Comparison of ENCODE assay signal across 14 cellular contexts in genomic region chr14:99910337-99911268, GRCh38.
DNase-seq lines count a peak whose midpoint lies in the region; ATAC-seq, FAIRE-seq and TF ChIP-seq lines count a peak whose summit lies in the region.
"Had no signal": no experiment of that assay in that cellular context is flagged by ENCODE, and none has a peak within 500 bp of the region (broad histone marks: within the 10 kb centered on the region; RNA-seq: fewer than 3 reads in every experiment).

No MANE protein-coding gene starts in this region.

- no peak overlapping the region for H2BK20ac ChIP-seq in H9 (ENCODE audit: low read depth, low read length, poor library complexity, severe bottlenecking)

- H3K56ac ChIP-seq in H9 (ENCODE audit: insufficient read length, low read depth, low read length) = no peak overlapping the region

- H4K91ac ChIP-seq in H9 (ENCODE audit: insufficient read length, low read depth, low read length) = no peak overlapping the region

- H2BK120ac ChIP-seq in H9 (ENCODE audit: low read depth, low read length, poor library complexity, severe bottlenecking) = no peak overlapping the region

- H4K8ac ChIP-seq in H9 (replicated peaks; ENCODE audit: insufficient read length, low read depth, low read length) = no peak overlapping the region

- peaks cover 0 to 25% (median 12%) of the 10 kb centered on the region in 3 experiments for H3K36me3 Mint-ChIP-seq in H9 (ENCODE audit: insufficient read depth in 1 of 3, low read depth in 3 of 3)
- H3K36me3 Mint-ChIP-seq: CD8-positive, alpha-beta T cell had no signal

- H3K36me3 ChIP-seq in MG63 (peaks cover 3% of the 10 kb centered on the region; the same call in 1 of the 2 replicates), bronchial epithelial cell (ENCODE audit: control insufficient read depth, insufficient read depth, low read length) (no peaks in the 10 kb centered on the region), mesodermal cell (ENCODE audit: control insufficient read depth, insufficient read depth, low read length) (peaks cover 6% of the 10 kb centered on the region), upper lobe of left lung (peaks cover 0 to 80% (median 28%) of the 10 kb centered on the region in 4 donors)
- H3K36me3 ChIP-seq: transverse colon had no signal

- no peak overlapping the region for H2BK15ac ChIP-seq in H9 (ENCODE audit: low read depth, low read length)

- H3K4me3 Mint-ChIP-seq in H9 = no peak overlapping the region
- H3K4me3 Mint-ChIP-seq: activated CD4-positive, alpha-beta T cell treated with anti-CD3 and anti-CD28 coated beads, Interleukin-2, amount 10 ng/mL, durations not matched to agents 24 days and 14 days; CD8-positive, alpha-beta T cell had no signal

- 89 to 95% methylated on average over 6 to 7 of the region's 10 CpGs for WGBS in mesodermal cell (ENCODE audit: insufficient coverage in 2 of 2), 2 experiments
- 91 to 92% methylated on average over 10 of the region's 10 CpGs for WGBS in upper lobe of left lung, 2 donors
- no CpG with 5 or more reads among the region's 10 CpGs for WGBS in H9 (ENCODE audit: extremely low coverage, insufficient read length, low lambda C conversion rate)

- H3T11ph ChIP-seq in H9 (ENCODE audit: low read length) = no peak overlapping the region

- no peak overlapping the region for H2AK5ac ChIP-seq in H9 (ENCODE audit: insufficient read length, low read length)

- H4K5ac ChIP-seq in H9 (ENCODE audit: insufficient read length, low read depth, low read length) = no peak overlapping the region

- H3K79me2 ChIP-seq in H9 (ENCODE audit: insufficient read depth, low read length) = no peaks in the 10 kb centered on the region

- H3K27me3 Mint-ChIP-seq in H9 (ENCODE audit: low read depth) = no peaks in the 10 kb centered on the region

- peak; percentile 87 for DNase-seq in AG20443 (ENCODE audit: low spot score)
- DNase-seq in MG63 = peak; percentile 54
- peak; percentile 80 for DNase-seq in bronchial epithelial cell (ENCODE audit: low read depth)
- DNase-seq in NCI-H2081 (lab: John Stamatoyannopoulos, UW) = no peak
- no peak for DNase-seq in upper lobe of left lung
- no peak for DNase-seq in H9
- DNase-seq in stimulated activated CD4-positive, alpha-beta T cell treated with anti-CD3 and anti-CD28 coated beads, Interleukin-4, amount 100 ng/mL, for 4 hours = no peak
- DNase-seq: activated CD4-positive, alpha-beta T cell treated with anti-CD3 and anti-CD28 coated beads, Interleukin-2, amount 10 ng/mL, durations not matched to agents 24 days and 14 days; activated naive CD4-positive, alpha-beta T cell treated with anti-CD3 and anti-CD28 coated beads, Interleukin-2, amount 50 U/mL, for 16 hours; CD8-positive, alpha-beta T cell; left colon; occipital lobe; transverse colon had no signal

- H3K4me1 Mint-ChIP-seq in H9 = no peaks in the 10 kb centered on the region; a peak in 1 of 4 replicates
- H3K4me1 Mint-ChIP-seq: activated CD4-positive, alpha-beta T cell treated with anti-CD3 and anti-CD28 coated beads, Interleukin-2, amount 10 ng/mL, durations not matched to agents 24 days and 14 days had no signal

- no peak overlapping the region for H3K4me2 ChIP-seq in H9 (ENCODE audit: insufficient read depth, insufficient read length, low read length)

- no peak overlapping the region for H3K23ac ChIP-seq in H9 (ENCODE audit: insufficient read length, low read depth, low read length)

- no peak for FAIRE-seq in bronchial epithelial cell (lab: Jason Lieb, UNC)

- no peak overlapping the region for H3K4ac ChIP-seq in H9 (ENCODE audit: low read depth, low read length)

- no peaks in the 10 kb centered on the region for H3K23me2 ChIP-seq in H9 (ENCODE audit: insufficient read length, low read depth, low read length, poor library complexity, severe bottlenecking)

- H3K9me3 ChIP-seq in MG63 = no peaks in the 10 kb centered on the region
- no peaks in the 10 kb centered on the region for H3K9me3 ChIP-seq in mesodermal cell (ENCODE audit: control insufficient read depth, low read length)
- H3K9me3 ChIP-seq in upper lobe of left lung = no peaks in the 10 kb centered on the region
- H3K9me3 ChIP-seq in H9 (ENCODE audit: control insufficient read depth, low read depth, low read length) = no peaks in the 10 kb centered on the region
- H3K9me3 ChIP-seq: transverse colon had no signal

- H3K4me1 ChIP-seq in mesodermal cell (ENCODE audit: control insufficient read depth, insufficient read depth, low read length, poor library complexity, severe bottlenecking) (peaks cover 29% of the 10 kb centered on the region), upper lobe of left lung (no peaks in the 10 kb centered on the region), H9 (ENCODE audit: insufficient read depth, low read length) (no peaks in the 10 kb centered on the region)
- H3K4me1 ChIP-seq: transverse colon had no signal

- no peak overlapping the region for H2AFZ ChIP-seq in H9 (ENCODE audit: low read length)

- H3K27ac ChIP-seq in mesodermal cell (ENCODE audit: low read depth, low read length, severe bottlenecking) (peak overlapping the region; percentile 70), upper lobe of left lung (no peak overlapping the region), H9 (ENCODE audit: insufficient read length, low read depth, low read length) (no peak overlapping the region)
- H3K27ac ChIP-seq: transverse colon had no signal

- H2BK12ac ChIP-seq in H9 (ENCODE audit: insufficient read length, low read depth, low read length) = no peak overlapping the region

- no peak overlapping the region for H3K27ac Mint-ChIP-seq in H9
- H3K27ac Mint-ChIP-seq: activated CD4-positive, alpha-beta T cell treated with anti-CD3 and anti-CD28 coated beads, Interleukin-2, amount 10 ng/mL, durations not matched to agents 24 days and 14 days; CD8-positive, alpha-beta T cell had no signal

- no peaks in the 10 kb centered on the region for H4K20me1 ChIP-seq in H9 (ENCODE audit: control insufficient read depth, insufficient read depth, insufficient read length)

- H3K9me3 Mint-ChIP-seq in H9 = no peaks in the 10 kb centered on the region
- H3K9me3 Mint-ChIP-seq: CD8-positive, alpha-beta T cell had no signal

- H3K18ac ChIP-seq in H9 (ENCODE audit: insufficient read length, low read depth, low read length) = no peak overlapping the region

- H3K27me3 ChIP-seq in MG63 (no peaks in the 10 kb centered on the region), bronchial epithelial cell (ENCODE audit: control insufficient read depth, insufficient read depth, low read length) (no peaks in the 10 kb centered on the region), upper lobe of left lung (no peaks in the 10 kb centered on the region), H9 (ENCODE audit: insufficient read depth, low read length) (no peaks in the 10 kb centered on the region)
- H3K27me3 ChIP-seq: transverse colon had no signal

- H3K14ac ChIP-seq in H9 (ENCODE audit: insufficient read depth, low read length) = no peak overlapping the region

- TF ChIP-seq CTCF in bronchial epithelial cell (IDR thresholded peaks at IDR 0.05; ENCODE audit: insufficient read depth, low read length, severe bottlenecking) (no peak), upper lobe of left lung (IDR thresholded peaks at IDR 0.05) (no peak), H9 (conservative IDR thresholded peaks at IDR 0.05) (no peak)

- TF ChIP-seq EP300 in upper lobe of left lung (IDR thresholded peaks at IDR 0.05) = no peak

- no peaks in the 10 kb centered on the region for H3K79me1 ChIP-seq in H9 (ENCODE audit: insufficient read depth, low read depth, low read length, poor library complexity, severe bottlenecking)

- TF ChIP-seq POLR2A in upper lobe of left lung (IDR thresholded peaks at IDR 0.05) = no peak

- no peak overlapping the region for H3K4me3 ChIP-seq in MG63
- no peak overlapping the region for H3K4me3 ChIP-seq in bronchial epithelial cell (ENCODE audit: low read depth, low read length)
- no peak overlapping the region for H3K4me3 ChIP-seq in mesodermal cell (ENCODE audit: extremely low read depth, insufficient read depth, low read length, poor library complexity, severe bottlenecking)
- H3K4me3 ChIP-seq in upper lobe of left lung = no peak overlapping the region
- H3K4me3 ChIP-seq: transverse colon had no signal

- no peak overlapping the region for H2BK5ac ChIP-seq in H9 (ENCODE audit: insufficient read length, low read length)

- ATAC-seq in upper lobe of left lung (ENCODE audit: low FRiP score in 2 of 2) = no peak
- ATAC-seq: CD8-positive, alpha-beta T cell; left colon had no signal

- no peak overlapping the region for H3K9ac ChIP-seq in H9 (ENCODE audit: extremely low read depth, insufficient read length, low read length)

Comparison
In these comparisons a context has a peak if more than half of its experiments do, and no peak if none do; other contexts are left out.
1. DNase-seq: peak in AG20443 (single experiment), MG63 (single experiment) and bronchial epithelial cell (single experiment); none in NCI-H2081 (0 of 2), upper lobe of left lung (0 of 2), H9 (single experiment) and stimulated activated CD4-positive, alpha-beta T cell treated with anti-CD3 and anti-CD28 coated beads, Interleukin-4, amount 100 ng/mL, for 4 hours (0 of 2).